In genomic region chr11:63760487-63761079, GRCh38 we compare ENCODE assay signal across 17 cellular contexts.
"Had no signal": no experiment of that assay in that cellular context is flagged by ENCODE, and none has a peak within 500 bp of the region (broad histone marks: within the 10 kb centered on the region; RNA-seq: fewer than 3 reads in every experiment).

No MANE protein-coding gene starts in this region.

- H3K9me3 Mint-ChIP-seq: activated CD4-positive, alpha-beta T cell treated with anti-CD3 and anti-CD28 coated beads, Interleukin-2, amount 10 ng/mL, durations not matched to agents 7 days and 5 days; activated naive CD4-positive, alpha-beta T cell treated with anti-CD3 and anti-CD28 coated beads, Interleukin-2, amount 10 ng/mL, durations not matched to agents 7 days and 5 days; activated T-helper 2 cell treated with anti-CD3 and anti-CD28 coated beads, Interferon-gamma antibody, Interleukin-2, Interleukin-4, amounts not matched to agents 10 μg/mL and 5 μg/mL and 100 μg/mL, durations not matched to agents 14 hours and 24 hours and 36 hours; immature natural killer cell had no signal

- H3K27me3 ChIP-seq: hepatocyte had no signal

- H3K4me2 ChIP-seq: hepatocyte had no signal

- FAIRE-seq: TTC549 had no signal

- ATAC-seq: left cardiac atrium; naive thymus-derived CD4-positive, alpha-beta T cell; stimulated activated naive CD8-positive, alpha-beta T cell treated with anti-CD3 and anti-CD28 coated beads, Interleukin-15, Interleukin-2, amounts not matched to agents 100 U/mL and 50 U/mL, for 24 hours had no signal

- H3K27ac ChIP-seq: coronary artery had no signal

- H3K4me1 Mint-ChIP-seq: activated CD4-positive, alpha-beta T cell treated with anti-CD3 and anti-CD28 coated beads, Interleukin-2, amount 10 ng/mL, durations not matched to agents 7 days and 5 days; activated naive CD4-positive, alpha-beta T cell treated with anti-CD3 and anti-CD28 coated beads, Interleukin-2, amount 10 ng/mL, durations not matched to agents 7 days and 5 days; immature natural killer cell; naive thymus-derived CD4-positive, alpha-beta T cell had no signal

- H3K27me3 Mint-ChIP-seq: activated CD4-positive, alpha-beta T cell treated with anti-CD3 and anti-CD28 coated beads, Interleukin-2, amount 10 ng/mL, durations not matched to agents 7 days and 5 days; activated naive CD4-positive, alpha-beta T cell treated with anti-CD3 and anti-CD28 coated beads, Interleukin-2, amount 10 ng/mL, durations not matched to agents 7 days and 5 days; naive thymus-derived CD4-positive, alpha-beta T cell had no signal

- H3K4me3 ChIP-seq: coronary artery, hepatocyte, lung had no signal

- H3K4me3 Mint-ChIP-seq: activated CD4-positive, alpha-beta T cell treated with anti-CD3 and anti-CD28 coated beads, Interleukin-2, amount 10 ng/mL, durations not matched to agents 7 days and 5 days; activated naive CD4-positive, alpha-beta T cell treated with anti-CD3 and anti-CD28 coated beads, Interleukin-2, amount 10 ng/mL, durations not matched to agents 7 days and 5 days; immature natural killer cell; naive thymus-derived CD4-positive, alpha-beta T cell had no signal

- DNase-seq: activated CD4-positive, alpha-beta T cell treated with anti-CD3 and anti-CD28 coated beads, Interleukin-2, amount 10 ng/mL, durations not matched to agents 7 days and 5 days; activated CD4-positive, CD25-positive, alpha-beta regulatory T cell; activated naive CD4-positive, alpha-beta T cell treated with anti-CD3 and anti-CD28 coated beads, Interleukin-2, amount 10 ng/mL, durations not matched to agents 7 days and 5 days; central memory CD4-positive, alpha-beta T cell; effector memory CD4-positive, alpha-beta T cell; erythroblast; immature natural killer cell; left cardiac atrium; naive thymus-derived CD4-positive, alpha-beta T cell; stimulated activated CD4-positive, alpha-beta T cell treated with anti-CD3 and anti-CD28 coated beads, Interleukin-2, amount 100 ng/mL, for 48 hours; stimulated activated naive CD8-positive, alpha-beta T cell treated with anti-CD3 and anti-CD28 coated beads, Interleukin-15, Interleukin-2, amounts not matched to agents 100 U/mL and 50 U/mL, for 24 hours; T-helper 2 cell had no signal

- H2AFZ ChIP-seq: hepatocyte had no signal

- H3K27ac Mint-ChIP-seq: activated CD4-positive, alpha-beta T cell treated with anti-CD3 and anti-CD28 coated beads, Interleukin-2, amount 10 ng/mL, durations not matched to agents 7 days and 5 days; activated naive CD4-positive, alpha-beta T cell treated with anti-CD3 and anti-CD28 coated beads, Interleukin-2, amount 10 ng/mL, durations not matched to agents 7 days and 5 days; activated T-helper 2 cell treated with anti-CD3 and anti-CD28 coated beads, Interferon-gamma antibody, Interleukin-2, Interleukin-4, amounts not matched to agents 10 μg/mL and 5 μg/mL and 100 μg/mL, durations not matched to agents 14 hours and 24 hours and 36 hours had no signal
